In the genomic region with DNA sequence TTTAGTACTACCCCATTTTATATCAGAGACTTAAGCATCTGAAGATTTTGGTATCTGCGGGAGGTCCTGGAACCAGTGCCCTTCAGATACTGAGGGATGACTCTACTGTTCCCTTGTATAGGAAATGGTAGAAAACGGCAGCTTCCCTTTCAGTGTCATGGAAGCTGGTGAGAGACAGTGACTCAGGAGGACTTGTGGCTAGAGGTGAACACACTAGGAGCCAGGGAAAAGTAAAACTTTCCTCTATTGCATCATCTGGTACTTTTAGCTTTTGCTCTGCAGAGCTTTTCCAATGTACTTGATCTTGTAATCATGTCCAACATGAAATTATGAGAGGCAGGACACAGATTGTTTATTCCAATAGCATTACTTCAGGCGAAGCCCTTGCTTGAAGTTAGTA, we compare ENCODE assay signal across 1 cellular context.
TF ChIP-seq lines count a peak whose summit lies in the region.

No MANE protein-coding gene starts in this region.

TF ChIP-seq in GM23338, 12 proteins besides CTCF, POLR2A, EP300 and RAD21 (continued from another document):
- TF ChIP-seq, protein P1, sequence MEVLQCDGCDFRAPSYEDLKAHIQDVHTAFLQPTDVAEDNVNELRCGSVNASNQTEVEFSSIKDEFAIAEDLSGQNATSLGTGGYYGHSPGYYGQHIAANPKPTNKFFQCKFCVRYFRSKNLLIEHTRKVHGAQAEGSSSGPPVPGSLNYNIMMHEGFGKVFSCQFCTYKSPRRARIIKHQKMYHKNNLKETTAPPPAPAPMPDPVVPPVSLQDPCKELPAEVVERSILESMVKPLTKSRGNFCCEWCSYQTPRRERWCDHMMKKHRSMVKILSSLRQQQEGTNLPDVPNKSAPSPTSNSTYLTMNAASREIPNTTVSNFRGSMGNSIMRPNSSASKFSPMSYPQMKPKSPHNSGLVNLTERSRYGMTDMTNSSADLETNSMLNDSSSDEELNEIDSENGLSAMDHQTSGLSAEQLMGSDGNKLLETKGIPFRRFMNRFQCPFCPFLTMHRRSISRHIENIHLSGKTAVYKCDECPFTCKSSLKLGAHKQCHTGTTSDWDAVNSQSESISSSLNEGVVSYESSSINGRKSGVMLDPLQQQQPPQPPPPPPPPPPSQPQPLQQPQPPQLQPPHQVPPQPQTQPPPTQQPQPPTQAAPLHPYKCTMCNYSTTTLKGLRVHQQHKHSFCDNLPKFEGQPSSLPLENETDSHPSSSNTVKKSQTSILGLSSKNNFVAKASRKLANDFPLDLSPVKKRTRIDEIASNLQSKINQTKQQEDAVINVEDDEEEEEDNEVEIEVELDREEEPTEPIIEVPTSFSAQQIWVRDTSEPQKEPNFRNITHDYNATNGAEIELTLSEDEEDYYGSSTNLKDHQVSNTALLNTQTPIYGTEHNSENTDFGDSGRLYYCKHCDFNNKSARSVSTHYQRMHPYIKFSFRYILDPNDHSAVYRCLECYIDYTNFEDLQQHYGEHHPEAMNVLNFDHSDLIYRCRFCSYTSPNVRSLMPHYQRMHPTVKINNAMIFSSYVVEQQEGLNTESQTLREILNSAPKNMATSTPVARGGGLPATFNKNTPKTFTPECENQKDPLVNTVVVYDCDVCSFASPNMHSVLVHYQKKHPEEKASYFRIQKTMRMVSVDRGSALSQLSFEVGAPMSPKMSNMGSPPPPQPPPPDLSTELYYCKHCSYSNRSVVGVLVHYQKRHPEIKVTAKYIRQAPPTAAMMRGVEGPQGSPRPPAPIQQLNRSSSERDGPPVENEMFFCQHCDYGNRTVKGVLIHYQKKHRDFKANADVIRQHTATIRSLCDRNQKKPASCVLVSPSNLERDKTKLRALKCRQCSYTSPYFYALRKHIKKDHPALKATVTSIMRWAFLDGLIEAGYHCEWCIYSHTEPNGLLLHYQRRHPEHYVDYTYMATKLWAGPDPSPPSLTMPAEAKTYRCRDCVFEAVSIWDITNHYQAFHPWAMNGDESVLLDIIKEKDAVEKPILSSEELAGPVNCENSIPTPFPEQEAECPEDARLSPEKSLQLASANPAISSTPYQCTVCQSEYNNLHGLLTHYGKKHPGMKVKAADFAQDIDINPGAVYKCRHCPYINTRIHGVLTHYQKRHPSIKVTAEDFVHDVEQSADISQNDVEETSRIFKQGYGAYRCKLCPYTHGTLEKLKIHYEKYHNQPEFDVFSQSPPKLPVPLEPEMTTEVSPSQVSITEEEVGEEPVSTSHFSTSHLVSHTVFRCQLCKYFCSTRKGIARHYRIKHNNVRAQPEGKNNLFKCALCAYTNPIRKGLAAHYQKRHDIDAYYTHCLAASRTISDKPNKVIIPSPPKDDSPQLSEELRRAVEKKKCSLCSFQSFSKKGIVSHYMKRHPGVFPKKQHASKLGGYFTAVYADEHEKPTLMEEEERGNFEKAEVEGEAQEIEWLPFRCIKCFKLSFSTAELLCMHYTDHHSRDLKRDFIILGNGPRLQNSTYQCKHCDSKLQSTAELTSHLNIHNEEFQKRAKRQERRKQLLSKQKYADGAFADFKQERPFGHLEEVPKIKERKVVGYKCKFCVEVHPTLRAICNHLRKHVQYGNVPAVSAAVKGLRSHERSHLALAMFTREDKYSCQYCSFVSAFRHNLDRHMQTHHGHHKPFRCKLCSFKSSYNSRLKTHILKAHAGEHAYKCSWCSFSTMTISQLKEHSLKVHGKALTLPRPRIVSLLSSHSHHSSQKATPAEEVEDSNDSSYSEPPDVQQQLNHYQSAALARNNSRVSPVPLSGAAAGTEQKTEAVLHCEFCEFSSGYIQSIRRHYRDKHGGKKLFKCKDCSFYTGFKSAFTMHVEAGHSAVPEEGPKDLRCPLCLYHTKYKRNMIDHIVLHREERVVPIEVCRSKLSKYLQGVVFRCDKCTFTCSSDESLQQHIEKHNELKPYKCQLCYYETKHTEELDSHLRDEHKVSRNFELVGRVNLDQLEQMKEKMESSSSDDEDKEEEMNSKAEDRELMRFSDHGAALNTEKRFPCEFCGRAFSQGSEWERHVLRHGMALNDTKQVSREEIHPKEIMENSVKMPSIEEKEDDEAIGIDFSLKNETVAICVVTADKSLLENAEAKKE (CRISPR knock-in tag; IDR thresholded peaks at IDR 0.05), result no peak
- no peak for TF ChIP-seq POLR2AphosphoS5 (IDR thresholded peaks at IDR 0.05; ENCODE audit: low read depth)
- no peak for TF ChIP-seq EZH2 (IDR thresholded peaks at IDR 0.05; ENCODE audit: low read depth, unreplicated experiment)
- TF ChIP-seq, protein P2, sequence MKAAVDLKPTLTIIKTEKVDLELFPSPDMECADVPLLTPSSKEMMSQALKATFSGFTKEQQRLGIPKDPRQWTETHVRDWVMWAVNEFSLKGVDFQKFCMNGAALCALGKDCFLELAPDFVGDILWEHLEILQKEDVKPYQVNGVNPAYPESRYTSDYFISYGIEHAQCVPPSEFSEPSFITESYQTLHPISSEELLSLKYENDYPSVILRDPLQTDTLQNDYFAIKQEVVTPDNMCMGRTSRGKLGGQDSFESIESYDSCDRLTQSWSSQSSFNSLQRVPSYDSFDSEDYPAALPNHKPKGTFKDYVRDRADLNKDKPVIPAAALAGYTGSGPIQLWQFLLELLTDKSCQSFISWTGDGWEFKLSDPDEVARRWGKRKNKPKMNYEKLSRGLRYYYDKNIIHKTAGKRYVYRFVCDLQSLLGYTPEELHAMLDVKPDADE (IDR thresholded peaks at IDR 0.05), result no peak
- no peak for TF ChIP-seq NANOG (IDR thresholded peaks at IDR 0.05; ENCODE audit: borderline replicate concordance)
- TF ChIP-seq EZH2phosphoT487 (IDR thresholded peaks at IDR 0.05; ENCODE audit: unreplicated experiment), result no peak
- TF ChIP-seq STAT1 (IDR thresholded peaks at IDR 0.05; ENCODE audit: unreplicated experiment), result no peak
- no peak for TF ChIP-seq ZNF331 (CRISPR knock-in tag; IDR thresholded peaks at IDR 0.05; ENCODE audit: low read depth)
- no peak for TF ChIP-seq CREB1 (CRISPR knock-in tag; IDR thresholded peaks at IDR 0.05; ENCODE audit: low read depth)
- no peak for TF ChIP-seq JUNB (IDR thresholded peaks at IDR 0.05; ENCODE audit: unreplicated experiment)
